ENCODE assay signal across 1 cellular context in genomic region chr4:127888559-127888958, GRCh38.
TF ChIP-seq lines count a peak whose summit lies in the region.

No MANE protein-coding gene starts in this region.

TF ChIP-seq in K562, 482 proteins besides CTCF, POLR2A, EP300 and RAD21 (continued from another document):
- TF ChIP-seq USF2 (CRISPR knock-in tag; IDR thresholded peaks at IDR 0.05): no peak
- no peak for TF ChIP-seq THRB (CRISPR knock-in tag; conservative IDR thresholded peaks at IDR 0.05)
